ENCODE assay signal across 29 cellular contexts in genomic region chr6:1229808-1230207, GRCh38.
"Had no signal": no experiment of that assay in that cellular context is flagged by ENCODE, and none has a peak within 500 bp of the region (broad histone marks: within the 10 kb centered on the region; RNA-seq: fewer than 3 reads in every experiment).

No MANE protein-coding gene starts in this region.

- FAIRE-seq: colon, endometrium, endothelial cell of umbilical vein, frontal cortex had no signal

- H3K4me1 ChIP-seq: colonic mucosa, esophagus muscularis mucosa, foreskin keratinocyte, gastrocnemius medialis, gastroesophageal sphincter, heart left ventricle, heart right ventricle had no signal

- H3K4me3 ChIP-seq: colonic mucosa, coronary artery, dorsolateral prefrontal cortex, esophagus muscularis mucosa, esophagus squamous epithelium, gastrocnemius medialis, gastroesophageal sphincter, heart left ventricle, heart right ventricle had no signal

- H3K4me3 Mint-ChIP-seq: dendritic cell treated with granulocyte-macrophage colony-stimulating factor and Interleukin-4, amounts not matched to agents 40 ng/mL and 50 ng/mL, for 4 days; effector memory CD8-positive, alpha-beta T cell; endodermal cell had no signal

- H3K9me3 Mint-ChIP-seq: dendritic cell treated with granulocyte-macrophage colony-stimulating factor and Interleukin-4, amounts not matched to agents 40 ng/mL and 50 ng/mL, for 4 days; effector memory CD8-positive, alpha-beta T cell; endodermal cell had no signal

- H3K9me3 ChIP-seq: colonic mucosa, esophagus muscularis mucosa, esophagus squamous epithelium, gastrocnemius medialis, gastroesophageal sphincter, heart left ventricle, heart right ventricle had no signal

- H3K27me3 ChIP-seq: colonic mucosa, esophagus muscularis mucosa, esophagus squamous epithelium, foreskin keratinocyte, gastroesophageal sphincter had no signal

- H3K36me3 ChIP-seq: colonic mucosa, esophagus muscularis mucosa, esophagus squamous epithelium, gastrocnemius medialis, gastroesophageal sphincter, heart left ventricle, heart right ventricle had no signal

- ATAC-seq: effector memory CD8-positive, alpha-beta T cell; esophagus mucosa; foreskin keratinocyte; gastrocnemius medialis; gastroesophageal sphincter; heart left ventricle; heart right ventricle had no signal

- DNase-seq: colonic mucosa; cortex of kidney; dermis blood vessel endothelial cell; dorsolateral prefrontal cortex; effector CD4-positive, alpha-beta T cell; effector CD8-positive, alpha-beta T cell; effector memory CD4-positive, alpha-beta T cell; effector memory CD8-positive, alpha-beta T cell; endodermal cell; erythroblast; esophagus squamous epithelium; foreskin fibroblast; foreskin keratinocyte; foreskin melanocyte; gastrocnemius medialis; glutamatergic neuron; head of caudate nucleus; heart left ventricle; heart right ventricle had no signal

- H3K27ac ChIP-seq: colonic mucosa, coronary artery, dorsolateral prefrontal cortex, epithelial cell of prostate, esophagus muscularis mucosa, esophagus squamous epithelium, foreskin keratinocyte, gastrocnemius medialis, gastroesophageal sphincter, heart left ventricle, heart right ventricle had no signal

- H3K27ac Mint-ChIP-seq: dendritic cell treated with granulocyte-macrophage colony-stimulating factor and Interleukin-4, amounts not matched to agents 40 ng/mL and 50 ng/mL, for 4 days; effector memory CD8-positive, alpha-beta T cell; endodermal cell had no signal
